ENCODE assay signal across 8 cellular contexts in the genomic region with DNA sequence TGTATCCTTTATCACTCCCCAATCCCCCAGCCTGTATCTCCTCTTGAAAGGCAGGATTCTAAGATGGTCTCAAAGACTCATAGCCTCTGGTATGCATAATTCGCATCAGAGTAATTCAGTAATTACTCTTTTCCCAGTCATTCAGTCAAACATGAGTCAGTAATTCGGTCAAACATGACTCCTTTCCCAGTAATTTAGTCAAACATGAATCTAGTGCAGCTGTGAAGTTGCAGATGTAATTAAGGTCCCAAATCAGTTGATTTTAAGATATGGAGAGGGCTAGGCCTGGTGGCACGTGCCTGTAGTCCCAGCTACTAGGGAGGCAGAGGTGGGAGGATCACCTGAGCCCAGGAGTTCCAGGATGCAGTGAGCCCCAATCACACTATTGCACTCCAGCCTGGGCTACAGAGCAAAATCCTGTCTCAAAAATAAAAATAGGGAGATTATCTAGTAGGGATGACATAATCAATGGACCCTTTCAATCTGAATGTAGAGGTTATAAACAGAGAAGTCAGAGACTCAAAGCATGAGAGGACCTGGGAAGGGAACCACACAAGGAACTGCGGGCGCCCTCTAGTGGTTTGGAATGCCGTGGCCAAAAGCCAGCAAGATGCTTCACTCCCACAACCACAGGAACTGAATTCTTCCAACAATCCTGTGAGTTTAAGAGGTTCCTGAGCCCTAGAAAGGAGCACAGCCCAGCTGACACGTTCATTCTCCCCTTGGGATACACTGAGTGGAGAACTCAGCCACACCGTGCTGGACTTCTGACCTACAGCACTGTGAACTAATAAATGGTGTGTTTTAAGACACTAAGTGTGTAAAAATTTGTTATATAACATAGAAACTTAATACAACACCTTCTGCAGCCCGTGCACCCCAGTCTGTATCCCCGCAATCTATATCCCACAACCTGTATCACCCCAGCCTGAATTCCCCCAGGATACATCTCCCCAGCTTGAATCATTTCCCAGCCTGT. TPM values are rescaled to one million over a fixed set of nuclear protein-coding genes. Genes with fewer than 3 reads are reported as not detected.
DNase-seq lines count a peak whose midpoint lies in the region; ATAC-seq and TF ChIP-seq lines count a peak whose summit lies in the region.

No MANE protein-coding gene starts in this region.

- no peaks in the 10 kb centered on the region for H3K36me3 Mint-ChIP-seq in endodermal cell (ENCODE audit: low read depth)

- DNase-seq in GM06990 (ENCODE audit: extremely low read depth, insufficient read length) = peak; percentile 18
- DNase-seq in HUDEP-2 (lab: John Stamatoyannopoulos, UW; ENCODE audit: unreplicated experiment in 76 of 76) = peak in 72 of 76 experiments; percentile 8 to 81 (median 59)
- DNase-seq in NOMO-1 (lab: John Stamatoyannopoulos, UW; ENCODE audit: unreplicated experiment in 2 of 2) = peak; percentile 45 to 49
- DNase-seq in activated CD8-positive, alpha-beta memory T cell treated with anti-CD3 and anti-CD28 coated beads for 4 hours (ENCODE audit: low read depth in 2 of 2) = peak; percentile 56 to 58
- DNase-seq in endodermal cell = peak; percentile 96
- DNase-seq in middle frontal gyrus (ENCODE audit: extremely low spot score, low spot score) = peak; percentile 60
- peak; percentile 62 for DNase-seq in stimulated activated CD8-positive, alpha-beta memory T cell treated with anti-CD3 and anti-CD28 coated beads, Interleukin-4, amount 100 ng/mL, for 24 hours (ENCODE audit: low read depth)

- H3K27ac ChIP-seq in endodermal cell (ENCODE audit: low read depth, low read length) = no peak overlapping the region

- H3K9ac ChIP-seq in endodermal cell (ENCODE audit: extremely low read depth, low read length, poor library complexity, severe bottlenecking) = no peak overlapping the region

- no peaks in the 10 kb centered on the region for H3K27me3 ChIP-seq in GM06990 (replicated peaks; ENCODE audit: control insufficient read depth, insufficient read depth, low read length)
- H3K27me3 ChIP-seq in endodermal cell (ENCODE audit: control insufficient read depth, insufficient read depth, low read length, poor library complexity, severe bottlenecking) = no peaks in the 10 kb centered on the region

- H3K27me3 Mint-ChIP-seq in endodermal cell (ENCODE audit: insufficient read depth) = no peaks in the 10 kb centered on the region

- no peaks in the 10 kb centered on the region for H3K36me3 ChIP-seq in GM06990 (ENCODE audit: control insufficient read depth, insufficient read depth, low read length)
- H3K36me3 ChIP-seq in endodermal cell (ENCODE audit: control insufficient read depth, insufficient read depth, low read length) = no peaks in the 10 kb centered on the region

- no peaks in the 10 kb centered on the region for H3K9me3 Mint-ChIP-seq in endodermal cell

- no peak overlapping the region for H3K27ac Mint-ChIP-seq in endodermal cell

- H3K4me3 ChIP-seq in GM06990 (replicated peaks; ENCODE audit: low read depth, low read length) (no peak overlapping the region), endodermal cell (ENCODE audit: low read length) (no peak overlapping the region)

- H3K4me1 Mint-ChIP-seq in endodermal cell = no peaks in the 10 kb centered on the region

- peak; percentile 95 for TF ChIP-seq CTCF in GM06990 (IDR thresholded peaks at IDR 0.05; ENCODE audit: insufficient read depth, low read length, poor library complexity, severe bottlenecking)
- peak; percentile 97 for TF ChIP-seq CTCF in endodermal cell (conservative IDR thresholded peaks at IDR 0.05)

- no peak overlapping the region for H3K4me3 Mint-ChIP-seq in endodermal cell

- WGBS in endodermal cell (ENCODE audit: insufficient coverage in 1 of 2, insufficient read length in 1 of 2), 2 experiments = 44 to 67% methylated on average over 3 to 10 of the region's 10 CpGs

- H3K4me1 ChIP-seq in endodermal cell (ENCODE audit: control insufficient read depth, insufficient read depth, low read length) = no peaks in the 10 kb centered on the region

- no peaks in the 10 kb centered on the region for H3K9me3 ChIP-seq in endodermal cell (ENCODE audit: control insufficient read depth, low read length)

- no peak for ATAC-seq in HG03045 (IDR thresholded peaks at IDR 0.05; ENCODE audit: unreplicated experiment)

RNA-seq across cellular contexts. Expression of a gene that starts 14.3 kb away (rescaled TPM):
- 10 to 100 TPM; 17.3 to 30.7 TPM for total RNA-seq in endodermal cell
- polyA plus RNA-seq in endodermal cell (2013, experiment 1 of 2) = 31.7 TPM
- 29.4 TPM for polyA plus RNA-seq in endodermal cell (2013, experiment 2 of 2)

RNA-seq across cellular contexts. Expression of a gene that starts 33.7 kb away (rescaled TPM):
- 10 to 100 TPM; 53.2 to 53.8 TPM for total RNA-seq in endodermal cell
- 88.6 TPM for polyA plus RNA-seq in endodermal cell (2013, experiment 1 of 2)
- polyA plus RNA-seq in endodermal cell (2013, experiment 2 of 2) = 89.5 TPM

Comparison
In these comparisons a context has a peak if more than half of its experiments do, and no peak if none do; other contexts are left out.
1. DNase-seq: peak in every context shown above with its lines; median percentile 96 in endodermal cell; 62 in stimulated activated CD8-positive, alpha-beta memory T cell treated with anti-CD3 and anti-CD28 coated beads, Interleukin-4, amount 100 ng/mL, for 24 hours; 60 in middle frontal gyrus; 59 in HUDEP-2; 57 in activated CD8-positive, alpha-beta memory T cell treated with anti-CD3 and anti-CD28 coated beads for 4 hours; 47 in NOMO-1; 18 in GM06990.